ENCODE assay signal across 21 cellular contexts in genomic region chr5:74957906-74958305, GRCh38.
DNase-seq lines count a peak whose midpoint lies in the region; ATAC-seq, FAIRE-seq and TF ChIP-seq lines count a peak whose summit lies in the region.
"Had no signal": no experiment of that assay in that cellular context is flagged by ENCODE, and none has a peak within 500 bp of the region (broad histone marks: within the 10 kb centered on the region; RNA-seq: fewer than 3 reads in every experiment).

No MANE protein-coding gene starts in this region.

- H3K4me3 ChIP-seq in HepG2 (replicated peaks in 1 of 3; ENCODE audit: insufficient read depth in 1 of 3, low read depth in 2 of 3, low read length in 3 of 3), result no peak overlapping the region
- H3K4me3 ChIP-seq: BLaER1 had no signal

- H3K27ac Mint-ChIP-seq in activated CD4-positive, alpha-beta T cell treated with anti-CD3 and anti-CD28 coated beads, Interleukin-2, amount 10 ng/mL, durations not matched to agents 24 days and 14 days, result no peak overlapping the region
- no peak overlapping the region for H3K27ac Mint-ChIP-seq in activated CD4-positive, alpha-beta T cell treated with anti-CD3 and anti-CD28 coated beads, Interleukin-2, amount 10 ng/mL, durations not matched to agents 7 days and 5 days
- peak overlapping the region; percentile 3 for H3K27ac Mint-ChIP-seq in type B pancreatic cell
- H3K27ac Mint-ChIP-seq: CD8-positive, alpha-beta memory T cell; H9 had no signal

- peak; percentile 14 for DNase-seq in activated CD4-positive, alpha-beta T cell treated with anti-CD3 and anti-CD28 coated beads, Interleukin-2, amount 10 ng/mL, durations not matched to agents 24 days and 14 days
- DNase-seq in activated CD4-positive, alpha-beta T cell treated with anti-CD3 and anti-CD28 coated beads, Interleukin-2, amount 10 ng/mL, durations not matched to agents 7 days and 5 days, result no peak
- DNase-seq in HepG2 (ENCODE audit: low spot score) (no peak), mucosa of gallbladder (ENCODE audit: low spot score) (peak; percentile 31), type B pancreatic cell (ENCODE audit: extremely low spot score, unreplicated experiment) (no peak), left lobe of liver (ENCODE audit: low spot score) (no peak)
- DNase-seq in NK-92 treated with Interleukin-12 subunit alpha and Interleukin-12 subunit beta, amount 100 ng/mL, for 24 hours (lab: John Stamatoyannopoulos, UW), result no peak
- DNase-seq: AML-193; CD8-positive, alpha-beta memory T cell; DMS153; DMS79 treated with DMSO at 0.1 percent for 48 hours; EL; GOT3; H9 had no signal

- no peak for TF ChIP-seq EP300 in HepG2 (IDR thresholded peaks at IDR 0.05; ENCODE audit: low read depth in 2 of 2, low read length in 2 of 2)
- TF ChIP-seq EP300 in HepG2 (CRISPR knock-in tag; IDR thresholded peaks at IDR 0.05; ENCODE audit: borderline replicate concordance), result no peak

- no peaks in the 10 kb centered on the region for H3K79me2 ChIP-seq in HepG2 (ENCODE audit: insufficient read depth, low read length)

- POLR2A ChIA-PET in activated CD4-positive, alpha-beta T cell treated with anti-CD3 and anti-CD28 coated beads, Interleukin-2, amount 10 ng/mL, durations not matched to agents 7 days and 5 days (lab: Charles Lee), result no interaction called here
- POLR2A ChIA-PET in HepG2 (lab: Yijun Ruan, JAX), result no interaction called here

- in situ Hi-C loops in HepG2 (cut with HindIII; ENCODE audit: extremely low pct_ligation_motif_present, low pct_unique_long_range_greater_than_20kb), result no loop called here

- H3K27me3 Mint-ChIP-seq in activated CD4-positive, alpha-beta T cell treated with anti-CD3 and anti-CD28 coated beads, Interleukin-2, amount 10 ng/mL, durations not matched to agents 24 days and 14 days, result peaks cover 6% of the 10 kb centered on the region
- peaks cover 7% of the 10 kb centered on the region for H3K27me3 Mint-ChIP-seq in activated CD4-positive, alpha-beta T cell treated with anti-CD3 and anti-CD28 coated beads, Interleukin-2, amount 10 ng/mL, durations not matched to agents 7 days and 5 days
- H3K27me3 Mint-ChIP-seq in type B pancreatic cell, result no peaks in the 10 kb centered on the region

- H3K4me2 ChIP-seq in HepG2 (ENCODE audit: low read depth, low read length), result no peak overlapping the region
- H3K4me2 ChIP-seq: BLaER1 had no signal

- BruUV-seq in HepG2 (replicated peaks; lab: Mats Ljungman, UMichigan), result no TSS peak

- no peak for TF ChIP-seq RAD21 in HepG2 (CRISPR knock-in tag; IDR thresholded peaks at IDR 0.05)

- CTCF ChIA-PET in activated CD4-positive, alpha-beta T cell treated with anti-CD3 and anti-CD28 coated beads, Interleukin-2, amount 10 ng/mL, durations not matched to agents 7 days and 5 days (lab: Charles Lee), result no interaction called here
- CTCF ChIA-PET in HepG2 (lab: Yijun Ruan, JAX; ENCODE audit: low intra/inter-chr PET ratio, low total read pairs), result no interaction called here

- peaks cover 61% of the 10 kb centered on the region for H3K4me1 ChIP-seq in HepG2 (ENCODE audit: insufficient read depth, low read length)
- H3K4me1 ChIP-seq: BLaER1 had no signal

- 12% methylated on average over 3 of the region's 3 CpGs for WGBS in HepG2 (ENCODE audit: low lambda C conversion rate)

- TF ChIP-seq POLR2A in HepG2 (IDR thresholded peaks at IDR 0.05; ENCODE audit: insufficient read depth in 1 of 2, low read depth in 2 of 2, low read length in 2 of 2), result no peak

- ATAC-seq in HepG2, result no peak
- no peak for ATAC-seq in HG03175 (IDR thresholded peaks at IDR 0.05; ENCODE audit: unreplicated experiment)
- no peak for ATAC-seq in left lobe of liver

- no peaks in the 10 kb centered on the region for H3K36me3 ChIP-seq in HepG2 (replicated peaks in 1 of 2; ENCODE audit: control insufficient read depth in 1 of 2, insufficient read depth in 2 of 2, low read length in 2 of 2)
- H3K36me3 ChIP-seq: BLaER1 had no signal

- H3K9ac ChIP-seq in HepG2 (ENCODE audit: insufficient read depth, low read depth, low read length), result no peak overlapping the region
- H3K9ac ChIP-seq: BLaER1 had no signal

- H3K27me3 ChIP-seq in HepG2 (ENCODE audit: control insufficient read depth in 1 of 2, insufficient read depth in 2 of 2, low read length in 2 of 2), result no peaks in the 10 kb centered on the region
- H3K27me3 ChIP-seq: BLaER1 had no signal

- H3K9me3 ChIP-seq in HepG2 (ENCODE audit: low read length), result no peaks in the 10 kb centered on the region; the same call in 1 of the 2 replicates
- H3K9me3 ChIP-seq: BLaER1 had no signal

- no peak overlapping the region for H2AFZ ChIP-seq in HepG2 (ENCODE audit: low read length)

- TF ChIP-seq CTCF in HepG2 (CRISPR knock-in tag; IDR thresholded peaks at IDR 0.05) (no peak), type B pancreatic cell (conservative IDR thresholded peaks at IDR 0.05) (no peak)

- H3K36me3 Mint-ChIP-seq in activated CD4-positive, alpha-beta T cell treated with anti-CD3 and anti-CD28 coated beads, Interleukin-2, amount 10 ng/mL, durations not matched to agents 24 days and 14 days (ENCODE audit: low read depth), result no peaks in the 10 kb centered on the region
- H3K36me3 Mint-ChIP-seq in activated CD4-positive, alpha-beta T cell treated with anti-CD3 and anti-CD28 coated beads, Interleukin-2, amount 10 ng/mL, durations not matched to agents 7 days and 5 days (ENCODE audit: low read depth), result no peaks in the 10 kb centered on the region
- no peaks in the 10 kb centered on the region for H3K36me3 Mint-ChIP-seq in type B pancreatic cell

- no peak overlapping the region for H3K4me3 Mint-ChIP-seq in activated CD4-positive, alpha-beta T cell treated with anti-CD3 and anti-CD28 coated beads, Interleukin-2, amount 10 ng/mL, durations not matched to agents 24 days and 14 days
- no peak overlapping the region for H3K4me3 Mint-ChIP-seq in activated CD4-positive, alpha-beta T cell treated with anti-CD3 and anti-CD28 coated beads, Interleukin-2, amount 10 ng/mL, durations not matched to agents 7 days and 5 days
- H3K4me3 Mint-ChIP-seq in type B pancreatic cell, result no peak overlapping the region
- H3K4me3 Mint-ChIP-seq: CD8-positive, alpha-beta memory T cell; H9 had no signal

- H4K20me1 ChIP-seq in HepG2 (ENCODE audit: insufficient read depth, low read length), result no peaks in the 10 kb centered on the region
- H4K20me1 ChIP-seq: BLaER1 had no signal

- H3K9me3 Mint-ChIP-seq in activated CD4-positive, alpha-beta T cell treated with anti-CD3 and anti-CD28 coated beads, Interleukin-2, amount 10 ng/mL, durations not matched to agents 24 days and 14 days, result peaks cover 5% of the 10 kb centered on the region
- H3K9me3 Mint-ChIP-seq in activated CD4-positive, alpha-beta T cell treated with anti-CD3 and anti-CD28 coated beads, Interleukin-2, amount 10 ng/mL, durations not matched to agents 7 days and 5 days, result no peaks in the 10 kb centered on the region
- H3K9me3 Mint-ChIP-seq in type B pancreatic cell, result peaks cover 14% of the 10 kb centered on the region

- H3K27ac ChIP-seq in HepG2 (ENCODE audit: extremely low read length, insufficient read depth, low read length), result peak overlapping the region; percentile 20
- H3K27ac ChIP-seq: 22Rv1, BLaER1 had no signal

- intact Hi-C loops in activated CD4-positive, alpha-beta T cell treated with anti-CD3 and anti-CD28 coated beads, Interleukin-2, amount 10 ng/mL, durations not matched to agents 24 days and 14 days (cut with micrococcal nuclease), result no loop called here
- intact Hi-C loops in HepG2 (cut with micrococcal nuclease; ENCODE audit: unreplicated experiment), result no loop called here

- no peaks in the 10 kb centered on the region for H3K4me1 Mint-ChIP-seq in activated CD4-positive, alpha-beta T cell treated with anti-CD3 and anti-CD28 coated beads, Interleukin-2, amount 10 ng/mL, durations not matched to agents 24 days and 14 days
- H3K4me1 Mint-ChIP-seq in activated CD4-positive, alpha-beta T cell treated with anti-CD3 and anti-CD28 coated beads, Interleukin-2, amount 10 ng/mL, durations not matched to agents 7 days and 5 days, result no peaks in the 10 kb centered on the region
- peaks cover 14% of the 10 kb centered on the region for H3K4me1 Mint-ChIP-seq in type B pancreatic cell (ENCODE audit: unreplicated experiment)

- no peak for FAIRE-seq in HepG2 (lab: Jason Lieb, UNC)
- FAIRE-seq: D721Med, G401.6, GM12891, GM19239 had no signal

TF ChIP-seq in HepG2, 621 proteins besides CTCF, POLR2A, EP300 and RAD21 (continues in another document):
- no peak for TF ChIP-seq SOX13 (IDR thresholded peaks at IDR 0.05)
- peak in 1 of 2 experiments; percentile 32; a peak in 1 of 4 replicates for TF ChIP-seq SOX13 (CRISPR knock-in tag; conservative IDR thresholded peaks at IDR 0.05 in 1 of 2, IDR thresholded peaks at IDR 0.05 in 1 of 2)
- TF ChIP-seq POGK (CRISPR knock-in tag; conservative IDR thresholded peaks at IDR 0.05), result no peak
- TF ChIP-seq, protein P1, sequence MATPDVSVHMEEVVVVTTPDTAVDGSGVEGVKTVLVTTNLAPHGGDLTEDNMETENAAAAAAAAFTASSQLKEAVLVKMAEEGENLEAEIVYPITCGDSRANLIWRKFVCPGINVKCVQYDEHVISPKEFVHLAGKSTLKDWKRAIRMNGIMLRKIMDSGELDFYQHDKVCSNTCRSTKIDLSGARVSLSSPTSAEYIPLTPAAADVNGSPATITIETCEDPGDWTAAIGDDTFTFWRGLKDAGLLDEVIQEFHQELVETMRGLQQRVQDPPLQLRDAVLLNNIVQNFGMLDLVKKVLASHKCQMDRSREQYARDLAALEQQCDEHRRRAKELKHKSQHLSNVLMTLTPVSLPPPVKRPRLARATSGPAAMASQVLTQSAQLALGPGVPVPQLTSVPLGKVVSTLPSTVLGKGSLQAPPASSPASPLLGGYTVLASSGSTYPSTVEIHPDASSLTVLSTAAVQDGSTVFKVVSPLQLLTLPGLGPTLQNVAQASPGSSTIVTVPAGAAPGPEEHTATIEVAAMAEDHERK (CRISPR knock-in tag; IDR thresholded peaks at IDR 0.05; ENCODE audit: low read depth), result no peak

Comparison
In these comparisons a context has a peak if more than half of its experiments do, and no peak if none do; other contexts are left out.
1. DNase-seq: peak in activated CD4-positive, alpha-beta T cell treated with anti-CD3 and anti-CD28 coated beads, Interleukin-2, amount 10 ng/mL, durations not matched to agents 24 days and 14 days (single experiment) and mucosa of gallbladder (single experiment); none in activated CD4-positive, alpha-beta T cell treated with anti-CD3 and anti-CD28 coated beads, Interleukin-2, amount 10 ng/mL, durations not matched to agents 7 days and 5 days (single experiment), HepG2 (single experiment), type B pancreatic cell (single experiment), NK-92 treated with Interleukin-12 subunit alpha and Interleukin-12 subunit beta, amount 100 ng/mL, for 24 hours (single experiment) and left lobe of liver (single experiment).